Comparison of ENCODE assay signal across 1 cellular context in the genomic region with DNA sequence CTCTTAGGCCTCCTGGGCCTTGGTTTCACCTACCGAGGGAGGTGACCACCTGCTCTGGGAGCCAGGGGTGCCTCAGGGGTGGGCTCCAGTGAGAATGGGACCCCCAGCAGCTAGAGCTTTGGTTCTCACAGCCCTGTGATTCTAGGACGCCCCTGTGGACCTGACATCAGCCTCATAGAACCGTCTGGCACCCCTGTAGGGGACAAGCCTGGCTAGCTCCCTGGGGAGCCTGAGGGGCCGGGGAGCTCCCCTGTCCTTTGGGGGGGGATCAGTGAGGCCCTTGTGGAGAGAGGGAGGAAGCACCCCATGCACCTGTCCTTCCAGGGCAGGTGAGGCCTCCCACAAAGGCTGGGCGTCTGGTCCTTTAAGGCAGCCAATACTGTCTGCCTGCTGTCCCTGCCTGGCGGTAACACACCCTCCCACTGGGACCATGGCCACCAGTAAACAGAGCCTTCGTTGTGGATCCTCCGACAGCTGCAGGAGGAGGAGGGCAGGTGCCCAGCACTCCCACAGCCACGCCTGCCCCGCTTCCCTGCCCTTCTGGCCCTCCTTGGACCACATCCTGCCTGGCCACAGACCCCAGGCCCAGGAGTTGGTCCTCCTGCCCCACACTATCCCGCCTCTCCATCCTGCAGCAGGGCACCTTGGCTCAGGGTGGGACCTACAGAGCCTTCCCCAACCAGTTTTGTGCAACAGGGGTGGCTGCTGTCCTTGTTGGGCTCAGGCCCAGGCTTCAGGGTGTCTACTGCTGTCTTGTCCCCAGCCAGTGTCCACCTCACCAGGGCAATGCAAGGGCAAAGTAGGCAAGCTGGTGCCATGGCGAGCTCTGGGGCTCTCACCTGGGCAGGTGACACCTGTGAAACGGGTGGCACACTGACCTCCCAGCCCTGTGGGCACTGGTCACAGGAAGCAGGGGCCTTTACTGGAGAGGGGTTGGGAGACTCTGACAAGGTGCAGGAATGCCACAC.
TF ChIP-seq lines count a peak whose summit lies in the region.

No MANE protein-coding gene starts in this region.

TF ChIP-seq in GM23338, 12 proteins besides CTCF, POLR2A, EP300 and RAD21 (continued from another document):
- TF ChIP-seq ZNF114 (CRISPR knock-in tag; IDR thresholded peaks at IDR 0.05) = no peak
- TF ChIP-seq ZNF462 (CRISPR knock-in tag; IDR thresholded peaks at IDR 0.05) = no peak
- no peak for TF ChIP-seq NANOG (IDR thresholded peaks at IDR 0.05; ENCODE audit: borderline replicate concordance)
- no peak for TF ChIP-seq EZH2phosphoT487 (IDR thresholded peaks at IDR 0.05; ENCODE audit: unreplicated experiment)
- TF ChIP-seq, protein P1, sequence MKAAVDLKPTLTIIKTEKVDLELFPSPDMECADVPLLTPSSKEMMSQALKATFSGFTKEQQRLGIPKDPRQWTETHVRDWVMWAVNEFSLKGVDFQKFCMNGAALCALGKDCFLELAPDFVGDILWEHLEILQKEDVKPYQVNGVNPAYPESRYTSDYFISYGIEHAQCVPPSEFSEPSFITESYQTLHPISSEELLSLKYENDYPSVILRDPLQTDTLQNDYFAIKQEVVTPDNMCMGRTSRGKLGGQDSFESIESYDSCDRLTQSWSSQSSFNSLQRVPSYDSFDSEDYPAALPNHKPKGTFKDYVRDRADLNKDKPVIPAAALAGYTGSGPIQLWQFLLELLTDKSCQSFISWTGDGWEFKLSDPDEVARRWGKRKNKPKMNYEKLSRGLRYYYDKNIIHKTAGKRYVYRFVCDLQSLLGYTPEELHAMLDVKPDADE (IDR thresholded peaks at IDR 0.05) = no peak
- no peak for TF ChIP-seq ZNF331 (CRISPR knock-in tag; IDR thresholded peaks at IDR 0.05; ENCODE audit: low read depth)
- TF ChIP-seq EZH2 (IDR thresholded peaks at IDR 0.05; ENCODE audit: low read depth, unreplicated experiment) = no peak
- no peak for TF ChIP-seq STAT1 (IDR thresholded peaks at IDR 0.05; ENCODE audit: unreplicated experiment)
- TF ChIP-seq, protein P2, sequence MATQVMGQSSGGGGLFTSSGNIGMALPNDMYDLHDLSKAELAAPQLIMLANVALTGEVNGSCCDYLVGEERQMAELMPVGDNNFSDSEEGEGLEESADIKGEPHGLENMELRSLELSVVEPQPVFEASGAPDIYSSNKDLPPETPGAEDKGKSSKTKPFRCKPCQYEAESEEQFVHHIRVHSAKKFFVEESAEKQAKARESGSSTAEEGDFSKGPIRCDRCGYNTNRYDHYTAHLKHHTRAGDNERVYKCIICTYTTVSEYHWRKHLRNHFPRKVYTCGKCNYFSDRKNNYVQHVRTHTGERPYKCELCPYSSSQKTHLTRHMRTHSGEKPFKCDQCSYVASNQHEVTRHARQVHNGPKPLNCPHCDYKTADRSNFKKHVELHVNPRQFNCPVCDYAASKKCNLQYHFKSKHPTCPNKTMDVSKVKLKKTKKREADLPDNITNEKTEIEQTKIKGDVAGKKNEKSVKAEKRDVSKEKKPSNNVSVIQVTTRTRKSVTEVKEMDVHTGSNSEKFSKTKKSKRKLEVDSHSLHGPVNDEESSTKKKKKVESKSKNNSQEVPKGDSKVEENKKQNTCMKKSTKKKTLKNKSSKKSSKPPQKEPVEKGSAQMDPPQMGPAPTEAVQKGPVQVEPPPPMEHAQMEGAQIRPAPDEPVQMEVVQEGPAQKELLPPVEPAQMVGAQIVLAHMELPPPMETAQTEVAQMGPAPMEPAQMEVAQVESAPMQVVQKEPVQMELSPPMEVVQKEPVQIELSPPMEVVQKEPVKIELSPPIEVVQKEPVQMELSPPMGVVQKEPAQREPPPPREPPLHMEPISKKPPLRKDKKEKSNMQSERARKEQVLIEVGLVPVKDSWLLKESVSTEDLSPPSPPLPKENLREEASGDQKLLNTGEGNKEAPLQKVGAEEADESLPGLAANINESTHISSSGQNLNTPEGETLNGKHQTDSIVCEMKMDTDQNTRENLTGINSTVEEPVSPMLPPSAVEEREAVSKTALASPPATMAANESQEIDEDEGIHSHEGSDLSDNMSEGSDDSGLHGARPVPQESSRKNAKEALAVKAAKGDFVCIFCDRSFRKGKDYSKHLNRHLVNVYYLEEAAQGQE (IDR thresholded peaks at IDR 0.05; ENCODE audit: unreplicated experiment) = no peak
- no peak; the same call in 1 of the 2 replicates for TF ChIP-seq POLR2AphosphoS5 (IDR thresholded peaks at IDR 0.05; ENCODE audit: low read depth)
- TF ChIP-seq CREB1 (CRISPR knock-in tag; IDR thresholded peaks at IDR 0.05; ENCODE audit: low read depth) = no peak
